ENCODE assay signal across 27 cellular contexts in genomic region chr7:12826079-12826478, GRCh38.
"Had no signal": no experiment of that assay in that cellular context is flagged by ENCODE, and none has a peak within 500 bp of the region (broad histone marks: within the 10 kb centered on the region; RNA-seq: fewer than 3 reads in every experiment).

No MANE protein-coding gene starts in this region.

- H3K4me1 ChIP-seq: ascending aorta, body of pancreas had no signal

- H3K4me3 ChIP-seq: ascending aorta, body of pancreas, cardiac muscle cell had no signal

- H3K4me2 ChIP-seq: KMS-11 had no signal

- DNase-seq: activated CD4-positive, alpha-beta T cell treated with anti-CD3 and anti-CD28 coated beads for 48 hours; activated CD4-positive, alpha-beta T cell treated with anti-CD3 and anti-CD28 coated beads, Interleukin-2, amount 50 U/mL, for 48 hours; activated CD4-positive, CD25-positive, alpha-beta regulatory T cell treated with anti-CD3 and anti-CD28 coated beads, Interleukin-2, amount 50 U/mL, for 72 hours; activated CD8-positive, alpha-beta memory T cell treated with anti-CD3 and anti-CD28 coated beads, Interleukin-2, amount 10 ng/mL, durations not matched to agents 7 days and 5 days; activated effector memory CD4-positive, alpha-beta T cell treated with anti-CD3 and anti-CD28 coated beads, Interleukin-2, amount 50 U/mL, for 16 hours; activated naive CD4-positive, alpha-beta T cell treated with Interleukin-2 at 50 U/mL for 16 hours; activated naive CD8-positive, alpha-beta T cell treated with anti-CD3 and anti-CD28 coated beads, Interleukin-2, amount 50 U/mL, for 24 hours; activated T-cell treated with anti-CD3 and anti-CD28 coated beads, Interleukin-2, amount 50 U/mL, for 24 hours; amniotic stem cell; body of pancreas; IMR-90; MM.1S; NCI-H1105; NCI-H1436 treated with DMSO at 0.1 percent for 48 hours; NCI-H187; NCI-H2081; NCI-H446; NCI-H524; PC-3; SIG-M5; T-helper 17 cell; T-helper 9 cell had no signal

- H3K27me3 ChIP-seq: ascending aorta, body of pancreas, cardiac muscle cell had no signal

- H3K27me3 Mint-ChIP-seq: activated T-cell treated with anti-CD3 and anti-CD28 coated beads, Interleukin-2, amount 50 U/mL, for 24 hours had no signal

- H3K4me3 Mint-ChIP-seq: activated CD8-positive, alpha-beta memory T cell treated with anti-CD3 and anti-CD28 coated beads, Interleukin-2, amount 10 ng/mL, durations not matched to agents 7 days and 5 days; activated naive CD8-positive, alpha-beta T cell treated with anti-CD3 and anti-CD28 coated beads, Interleukin-2, amount 50 U/mL, for 24 hours; activated T-cell treated with anti-CD3 and anti-CD28 coated beads, Interleukin-2, amount 50 U/mL, for 24 hours; T-helper 17 cell; WTC11 had no signal

- H3K4me1 Mint-ChIP-seq: activated CD8-positive, alpha-beta memory T cell treated with anti-CD3 and anti-CD28 coated beads, Interleukin-2, amount 10 ng/mL, durations not matched to agents 7 days and 5 days; activated naive CD8-positive, alpha-beta T cell treated with anti-CD3 and anti-CD28 coated beads, Interleukin-2, amount 50 U/mL, for 24 hours; T-helper 17 cell had no signal

- ATAC-seq: activated CD8-positive, alpha-beta memory T cell treated with anti-CD3 and anti-CD28 coated beads, Interleukin-2, amount 10 ng/mL, durations not matched to agents 7 days and 5 days; activated naive CD4-positive, alpha-beta T cell treated with anti-CD3 and anti-CD28 coated beads, Interleukin-2, amount 50 U/mL, for 72 hours; activated naive CD8-positive, alpha-beta T cell treated with anti-CD3 and anti-CD28 coated beads, Interleukin-2, amount 50 U/mL, for 24 hours; body of pancreas; PC-3; T-helper 17 cell; WTC11 had no signal

- H3K9me3 ChIP-seq: ascending aorta, body of pancreas had no signal

- H3K9me3 Mint-ChIP-seq: activated naive CD4-positive, alpha-beta T cell treated with anti-CD3 and anti-CD28 coated beads, Interleukin-2, amount 50 U/mL, for 72 hours; activated naive CD8-positive, alpha-beta T cell treated with anti-CD3 and anti-CD28 coated beads, Interleukin-2, amount 50 U/mL, for 24 hours had no signal

- H3K27ac Mint-ChIP-seq: activated CD8-positive, alpha-beta memory T cell treated with anti-CD3 and anti-CD28 coated beads, Interleukin-2, amount 10 ng/mL, durations not matched to agents 7 days and 5 days; activated naive CD4-positive, alpha-beta T cell treated with anti-CD3 and anti-CD28 coated beads, Interleukin-2, amount 50 U/mL, for 72 hours; activated naive CD8-positive, alpha-beta T cell treated with anti-CD3 and anti-CD28 coated beads, Interleukin-2, amount 50 U/mL, for 24 hours; activated T-cell treated with anti-CD3 and anti-CD28 coated beads, Interleukin-2, amount 50 U/mL, for 24 hours; T-helper 17 cell; WTC11 had no signal

- H3K36me3 Mint-ChIP-seq: activated CD8-positive, alpha-beta memory T cell treated with anti-CD3 and anti-CD28 coated beads, Interleukin-2, amount 10 ng/mL, durations not matched to agents 7 days and 5 days; activated naive CD4-positive, alpha-beta T cell treated with anti-CD3 and anti-CD28 coated beads, Interleukin-2, amount 50 U/mL, for 72 hours had no signal

- H3K9ac ChIP-seq: KMS-11 had no signal

- H3K27ac ChIP-seq: ascending aorta, body of pancreas, cardiac muscle cell, KMS-11 had no signal

- H3K36me3 ChIP-seq: ascending aorta, cardiac muscle cell had no signal
